In genomic region chr3:18423401-18424212, GRCh38 we compare ENCODE assay signal across 8 cellular contexts. TPM values are rescaled to one million over a fixed set of nuclear protein-coding genes. Genes with fewer than 3 reads are reported as not detected.
DNase-seq lines count a peak whose midpoint lies in the region; ATAC-seq and TF ChIP-seq lines count a peak whose summit lies in the region.

No MANE protein-coding gene starts in this region.

- H3K36me3 ChIP-seq in adrenal gland (replicated peaks in 1 of 2) (no peaks in the 10 kb centered on the region), heart right ventricle (peaks cover 0 to 21% (median 0%) of the 10 kb centered on the region in 9 donors), trophoblast cell (ENCODE audit: control insufficient read depth in 1 of 2, insufficient read depth in 2 of 2, low read length in 2 of 2) (no peaks in the 10 kb centered on the region)

- H3K18ac ChIP-seq in trophoblast cell (ENCODE audit: low read length) = no peak overlapping the region

- intact Hi-C loops in adrenal gland (cut with DNase I) (no loop called here), heart right ventricle (cut with DNase I) (loop anchor here in 1 of 10 donors (2.0 kb wide), 1 partner anchor 21 kb away; no protein-coding TSS in a partner anchor)

- DNase-seq in Ammon's horn (ENCODE audit: low spot score) = peak; percentile 70
- peak; percentile 69 for DNase-seq in NOMO-1 treated with DMSO at 0.1 percent for 48 hours (lab: John Stamatoyannopoulos, UW; ENCODE audit: unreplicated experiment)
- DNase-seq in adrenal gland = peak; percentile 26 to 73 (median 46)
- peak; percentile 36 to 62 for DNase-seq in heart right ventricle
- peak in 1 of 2 donors; percentile 45 for DNase-seq in trophoblast cell
- DNase-seq in cortex of kidney (lab: John Stamatoyannopoulos, UW) = no peak

- H3K4me3 ChIP-seq in adrenal gland (peak overlapping the region in 3 of 4 donors; percentile 71 to 100 (median 98)), heart right ventricle (peak overlapping the region; percentile 50 to 87 (median 81)), trophoblast cell (ENCODE audit: low read depth, low read length) (peak overlapping the region; percentile 82)

- peak overlapping the region; percentile 89 for H3K4me2 ChIP-seq in trophoblast cell (ENCODE audit: low read length)

- peak overlapping the region; percentile 51 for H3K4ac ChIP-seq in trophoblast cell (ENCODE audit: low read depth, low read length)

- TF ChIP-seq CTCF in adrenal gland (IDR thresholded peaks at IDR 0.05) (no peak), heart right ventricle (IDR thresholded peaks at IDR 0.05) (no peak)

- H2BK120ac ChIP-seq in trophoblast cell (ENCODE audit: insufficient read depth, low read length, poor library complexity) = no peak overlapping the region

- H3K27me3 ChIP-seq in adrenal gland (no peaks in the 10 kb centered on the region), heart right ventricle (no peaks in the 10 kb centered on the region), trophoblast cell (ENCODE audit: insufficient read depth, low read length) (no peaks in the 10 kb centered on the region)

- H3K23ac ChIP-seq in trophoblast cell (ENCODE audit: low read length) = no peak overlapping the region

- H3K79me1 ChIP-seq in trophoblast cell (ENCODE audit: low read length) = peaks cover 16% of the 10 kb centered on the region

- no peak overlapping the region for H2AK5ac ChIP-seq in trophoblast cell (ENCODE audit: low read length)

- H3K27ac ChIP-seq in adrenal gland (peak overlapping the region in 3 of 5 donors; percentile 78 to 83 (median 82)), heart right ventricle (peak overlapping the region; percentile 89 to 96 (median 93)), trophoblast cell (ENCODE audit: low read depth, low read length) (no peak overlapping the region)

- H4K8ac ChIP-seq in trophoblast cell (ENCODE audit: low read depth, low read length) = peak overlapping the region; percentile 50

- peak overlapping the region; percentile 65 for H3K9ac ChIP-seq in trophoblast cell (ENCODE audit: low read length)

- 4 to 5% (median 5%) methylated on average over 22 of the region's 22 CpGs for WGBS in adrenal gland, 4 donors
- WGBS in heart right ventricle, 2 donors = 2 to 3% methylated on average over 22 of the region's 22 CpGs
- no CpG with 5 or more reads among the region's 22 CpGs for WGBS in trophoblast cell (ENCODE audit: extremely low coverage, insufficient coverage, insufficient read length)

- ATAC-seq in GM18520 (IDR thresholded peaks at IDR 0.05; ENCODE audit: unreplicated experiment) (peak; percentile 90), HG03025 (IDR thresholded peaks at IDR 0.05; ENCODE audit: low FRiP score, unreplicated experiment) (peak; percentile 84), heart right ventricle (peak in 6 of 8 donors; percentile 2 to 62 (median 48))

- H3K14ac ChIP-seq in trophoblast cell (ENCODE audit: low read length) = no peak overlapping the region

- H3K4me1 ChIP-seq in adrenal gland (replicated peaks in 1 of 2) (peaks cover 0 to 7% of the 10 kb centered on the region in 2 donors), heart right ventricle (peaks cover 0 to 49% (median 14%) of the 10 kb centered on the region in 9 donors), trophoblast cell (ENCODE audit: control insufficient read depth in 1 of 2, insufficient read depth in 2 of 2, low read length in 2 of 2) (peaks cover 0 to 1% of the 10 kb centered on the region in 2 experiments)

- H2AFZ ChIP-seq in trophoblast cell (ENCODE audit: insufficient read depth, low read length, poor library complexity) = peak overlapping the region; percentile 25

- H3K9me3 ChIP-seq in adrenal gland (replicated peaks in 1 of 3) (no peaks in the 10 kb centered on the region), heart right ventricle (no peaks in the 10 kb centered on the region), trophoblast cell (ENCODE audit: insufficient read depth, low read depth, low read length) (peaks cover 3% of the 10 kb centered on the region)

- no peak overlapping the region for H4K12ac ChIP-seq in trophoblast cell (ENCODE audit: low read depth, low read length)

- H3K79me2 ChIP-seq in trophoblast cell (ENCODE audit: control insufficient read depth, insufficient read depth, low read length, poor library complexity) = peaks cover 8% of the 10 kb centered on the region

- no peak for TF ChIP-seq POLR2A in adrenal gland (IDR thresholded peaks at IDR 0.05)

- H4K91ac ChIP-seq in trophoblast cell (ENCODE audit: low read depth, low read length) = no peak overlapping the region

- H2BK5ac ChIP-seq in trophoblast cell (ENCODE audit: low read depth, low read length, poor library complexity) = no peak overlapping the region

- no peak overlapping the region for H2BK12ac ChIP-seq in trophoblast cell (ENCODE audit: low read length)

RNA-seq across cellular contexts. Expression of gene SATB1, which starts 1.5 kb away (rescaled TPM):
- total RNA-seq in adrenal gland (10 to 100 TPM in 7 of 8 donors, 1 to 10 TPM in 1; 9.8 to 31.5 (median 19.5) TPM), heart right ventricle (10 to 100 TPM; 34.2 to 73.7 (median 52.0) TPM)
- polyA plus RNA-seq in adrenal gland (10 to 100 TPM in 2 of 3 donors, 1 to 10 TPM in 1; 9.1 to 12.3 (median 12.3) TPM), heart right ventricle (10 to 100 TPM in 1 of 2 donors, 1 to 10 TPM in 1; 8.8 to 18.9 TPM)
- polyA plus RNA-seq in trophoblast cell (2013) = 10.2 and 11.3 TPM in 2 replicates
